Comparison of ENCODE assay signal across 22 cellular contexts in genomic region chr11:122131126-122131525, GRCh38. TPM values are rescaled to one million over a fixed set of nuclear protein-coding genes. Genes with fewer than 3 reads are reported as not detected.
"Had no signal": no experiment of that assay in that cellular context is flagged by ENCODE, and none has a peak within 500 bp of the region (broad histone marks: within the 10 kb centered on the region; RNA-seq: fewer than 3 reads in every experiment).

No MANE protein-coding gene starts in this region.

- H3K4me1 Mint-ChIP-seq: naive thymus-derived CD4-positive, alpha-beta T cell; nephron progenitor cell; stimulated activated naive B cell treated with anti-CD40 and anti-IgM and Interleukin-4, amounts not matched to agents 10 μg/mL and 1 μg/mL and 100 μg/mL, for 72 hours; stimulated activated naive CD8-positive, alpha-beta T cell treated with anti-CD3 and anti-CD28 coated beads, Interleukin-15, amount 100 ng/mL, for 72 hours had no signal

- H3K36me3 ChIP-seq: gastrocnemius medialis, heart right ventricle, right lobe of liver, spleen, tibial nerve, upper lobe of right lung, vagina had no signal

- DNase-seq: effector memory CD4-positive, alpha-beta T cell; gastrocnemius medialis; heart right ventricle; hypothalamus; kidney glomerular epithelial cell; mesendoderm; naive thymus-derived CD4-positive, alpha-beta T cell; nephron progenitor cell; psoas muscle; retina; right lobe of liver; spleen; stimulated activated CD4-positive, alpha-beta T cell treated with anti-CD3 and anti-CD28 coated beads, Interleukin-2, amount 100 ng/mL, for 24 hours; stimulated activated CD4-positive, alpha-beta T cell treated with anti-CD3 and anti-CD28 coated beads, Interleukin-4, amount 100 ng/mL, for 4 hours; stimulated activated naive B cell treated with anti-CD40 and anti-IgM and Interleukin-4, amounts not matched to agents 10 μg/mL and 1 μg/mL and 100 μg/mL, for 72 hours; stimulated activated naive CD8-positive, alpha-beta T cell treated with anti-CD3 and anti-CD28 coated beads, Interleukin-15, amount 100 ng/mL, for 72 hours; testis; upper lobe of right lung had no signal

- H3K27ac Mint-ChIP-seq: naive thymus-derived CD4-positive, alpha-beta T cell; nephron progenitor cell; stimulated activated naive B cell treated with anti-CD40 and anti-IgM and Interleukin-4, amounts not matched to agents 10 μg/mL and 1 μg/mL and 100 μg/mL, for 72 hours; stimulated activated naive CD8-positive, alpha-beta T cell treated with anti-CD3 and anti-CD28 coated beads, Interleukin-15, amount 100 ng/mL, for 72 hours had no signal

- H3K4me1 ChIP-seq: gastrocnemius medialis, psoas muscle, right lobe of liver, spleen, upper lobe of right lung, vagina had no signal

- H3K36me3 Mint-ChIP-seq: naive thymus-derived CD4-positive, alpha-beta T cell; stimulated activated naive B cell treated with anti-CD40 and anti-IgM and Interleukin-4, amounts not matched to agents 10 μg/mL and 1 μg/mL and 100 μg/mL, for 72 hours had no signal

- H3K27ac ChIP-seq: gastrocnemius medialis, heart right ventricle, psoas muscle, right lobe of liver, spleen, testis, tibial nerve, upper lobe of right lung, vagina had no signal

- H3K9me3 Mint-ChIP-seq: nephron progenitor cell had no signal

- H3K4me3 Mint-ChIP-seq: naive thymus-derived CD4-positive, alpha-beta T cell; nephron progenitor cell; stimulated activated naive B cell treated with anti-CD40 and anti-IgM and Interleukin-4, amounts not matched to agents 10 μg/mL and 1 μg/mL and 100 μg/mL, for 72 hours; stimulated activated naive CD8-positive, alpha-beta T cell treated with anti-CD3 and anti-CD28 coated beads, Interleukin-15, amount 100 ng/mL, for 72 hours had no signal

- H3K9me3 ChIP-seq: gastrocnemius medialis, heart right ventricle, psoas muscle, right lobe of liver, spleen, testis, tibial nerve, upper lobe of right lung, vagina had no signal

- ATAC-seq: esophagus mucosa; gastrocnemius medialis; heart right ventricle; naive thymus-derived CD4-positive, alpha-beta T cell; psoas muscle; right lobe of liver; stimulated activated naive B cell treated with anti-CD40 and anti-IgM and Interleukin-4, amounts not matched to agents 10 μg/mL and 1 μg/mL and 100 μg/mL, for 72 hours; stimulated activated naive CD8-positive, alpha-beta T cell treated with anti-CD3 and anti-CD28 coated beads, Interleukin-15, amount 100 ng/mL, for 72 hours; upper lobe of right lung had no signal

- H3K27me3 Mint-ChIP-seq: stimulated activated naive CD8-positive, alpha-beta T cell treated with anti-CD3 and anti-CD28 coated beads, Interleukin-15, amount 100 ng/mL, for 72 hours had no signal

- H3K27me3 ChIP-seq: gastrocnemius medialis, heart right ventricle, right lobe of liver, spleen, testis, tibial nerve, upper lobe of right lung, vagina had no signal

- H3K4me3 ChIP-seq: gastrocnemius medialis, heart right ventricle, psoas muscle, right lobe of liver, spleen, testis, tibial nerve, upper lobe of right lung, vagina had no signal

RNA-seq across cellular contexts. Expression of gene BLID, which starts 15.1 kb away (rescaled TPM):
- total RNA-seq: lung microvascular endothelial cell; naive thymus-derived CD4-positive, alpha-beta T cell; upper lobe of right lung had no signal
- polyA plus RNA-seq: heart right ventricle; naive thymus-derived CD4-positive, alpha-beta T cell; spleen had no signal
